In genomic region chr9:120936764-120937122, GRCh38 we compare ENCODE assay signal across 8 cellular contexts. TPM values are rescaled to one million over a fixed set of nuclear protein-coding genes. Genes with fewer than 3 reads are reported as not detected.
DNase-seq lines count a peak whose midpoint lies in the region; ATAC-seq and TF ChIP-seq lines count a peak whose summit lies in the region.

No MANE protein-coding gene starts in this region.

- ATAC-seq in upper lobe of left lung (ENCODE audit: low FRiP score in 2 of 2) = no peak
- ATAC-seq in GM18868 (IDR thresholded peaks at IDR 0.05; ENCODE audit: unreplicated experiment) = no peak

- H3K27ac Mint-ChIP-seq in activated naive CD4-positive, alpha-beta T cell treated with anti-CD3 and anti-CD28 coated beads, Interleukin-2, amount 50 U/mL, for 24 hours = peak overlapping the region; percentile 96
- H3K27ac Mint-ChIP-seq in activated T-helper 2 cell treated with anti-CD3 and anti-CD28 coated beads, Interferon-gamma antibody, Interleukin-2, Interleukin-4, amounts not matched to agents 10 μg/mL and 5 μg/mL and 100 μg/mL, durations not matched to agents 14 hours and 24 hours and 36 hours = peak overlapping the region; percentile 80

- TF ChIP-seq EP300 in upper lobe of left lung (IDR thresholded peaks at IDR 0.05) = no peak

- DNase-seq in activated naive CD4-positive, alpha-beta T cell (lab: John Stamatoyannopoulos, UW) = no peak
- no peak for DNase-seq in activated T-helper 2 cell treated with anti-CD3 and anti-CD28 coated beads, Interferon-gamma antibody, Interleukin-2, Interleukin-4, amounts not matched to agents 10 μg/mL and 5 μg/mL and 100 μg/mL, durations not matched to agents 14 hours and 24 hours and 36 hours (ENCODE audit: low spot score)
- DNase-seq in upper lobe of left lung = no peak
- DNase-seq in NCI-H1694 (lab: John Stamatoyannopoulos, UW) = no peak
- no peak for DNase-seq in MG63

- no peaks in the 10 kb centered on the region for H3K9me3 Mint-ChIP-seq in activated naive CD4-positive, alpha-beta T cell treated with anti-CD3 and anti-CD28 coated beads, Interleukin-2, amount 50 U/mL, for 24 hours
- H3K9me3 Mint-ChIP-seq in activated T-helper 2 cell treated with anti-CD3 and anti-CD28 coated beads, Interferon-gamma antibody, Interleukin-2, Interleukin-4, amounts not matched to agents 10 μg/mL and 5 μg/mL and 100 μg/mL, durations not matched to agents 14 hours and 24 hours and 36 hours = no peaks in the 10 kb centered on the region

- peak in 1 of 6 experiments; percentile 15 for TF ChIP-seq CTCF in upper lobe of left lung (IDR thresholded peaks at IDR 0.05)

- peaks cover 57% of the 10 kb centered on the region for H3K4me1 Mint-ChIP-seq in activated naive CD4-positive, alpha-beta T cell treated with anti-CD3 and anti-CD28 coated beads, Interleukin-2, amount 50 U/mL, for 24 hours
- peaks cover 50% of the 10 kb centered on the region for H3K4me1 Mint-ChIP-seq in activated T-helper 2 cell treated with anti-CD3 and anti-CD28 coated beads, Interferon-gamma antibody, Interleukin-2, Interleukin-4, amounts not matched to agents 10 μg/mL and 5 μg/mL and 100 μg/mL, durations not matched to agents 14 hours and 24 hours and 36 hours (ENCODE audit: low read depth)

- 0% methylated on average over 1 of the region's 2 CpGs; no CpG with 5 or more reads in 1 of the 2 experiments for WGBS in mesodermal cell (ENCODE audit: insufficient coverage in 2 of 2), 2 experiments
- WGBS in upper lobe of left lung, 2 donors = 47 to 63% methylated on average over 2 of the region's 2 CpGs

- intact Hi-C loops in activated T-helper 2 cell treated with anti-CD3 and anti-CD28 coated beads, Interferon-gamma antibody, Interleukin-2, Interleukin-4, amounts not matched to agents 10 μg/mL and 5 μg/mL and 100 μg/mL, durations not matched to agents 14 hours and 24 hours and 36 hours (cut with micrococcal nuclease) = loop anchor here (1.0 to 2.0 kb wide), 3 partner anchors 20 to 180 kb away; partner anchors contain the start of gene PSMD5

- H3K36me3 Mint-ChIP-seq in activated naive CD4-positive, alpha-beta T cell treated with anti-CD3 and anti-CD28 coated beads, Interleukin-2, amount 50 U/mL, for 24 hours = no peaks in the 10 kb centered on the region
- H3K36me3 Mint-ChIP-seq in activated T-helper 2 cell treated with anti-CD3 and anti-CD28 coated beads, Interferon-gamma antibody, Interleukin-2, Interleukin-4, amounts not matched to agents 10 μg/mL and 5 μg/mL and 100 μg/mL, durations not matched to agents 14 hours and 24 hours and 36 hours (ENCODE audit: low read depth) = no peaks in the 10 kb centered on the region

- no peak overlapping the region for H3K4me3 ChIP-seq in mesodermal cell (ENCODE audit: extremely low read depth, insufficient read depth, low read length, poor library complexity, severe bottlenecking)
- no peak overlapping the region for H3K4me3 ChIP-seq in upper lobe of left lung
- no peak overlapping the region for H3K4me3 ChIP-seq in MG63

- H3K36me3 ChIP-seq in mesodermal cell (ENCODE audit: control insufficient read depth, insufficient read depth, low read length) (no peaks in the 10 kb centered on the region), upper lobe of left lung (no peaks in the 10 kb centered on the region), MG63 (no peaks in the 10 kb centered on the region)

- H3K4me1 ChIP-seq in mesodermal cell (ENCODE audit: control insufficient read depth, insufficient read depth, low read length, poor library complexity, severe bottlenecking) = peaks cover 55% of the 10 kb centered on the region
- peaks cover 58 to 64% (median 59%) of the 10 kb centered on the region in 4 donors for H3K4me1 ChIP-seq in upper lobe of left lung

- H3K9me3 ChIP-seq in mesodermal cell (ENCODE audit: control insufficient read depth, low read length) (no peaks in the 10 kb centered on the region), upper lobe of left lung (no peaks in the 10 kb centered on the region), MG63 (no peaks in the 10 kb centered on the region)

- H3K27ac ChIP-seq in mesodermal cell (ENCODE audit: low read depth, low read length, severe bottlenecking) (peak overlapping the region; percentile 79), upper lobe of left lung (peak overlapping the region; percentile 6 to 82 (median 54))

- H3K27me3 Mint-ChIP-seq in activated naive CD4-positive, alpha-beta T cell treated with anti-CD3 and anti-CD28 coated beads, Interleukin-2, amount 50 U/mL, for 24 hours = no peaks in the 10 kb centered on the region
- H3K27me3 Mint-ChIP-seq in activated T-helper 2 cell treated with anti-CD3 and anti-CD28 coated beads, Interferon-gamma antibody, Interleukin-2, Interleukin-4, amounts not matched to agents 10 μg/mL and 5 μg/mL and 100 μg/mL, durations not matched to agents 14 hours and 24 hours and 36 hours (ENCODE audit: low read depth) = peaks cover 5% of the 10 kb centered on the region

- H3K27me3 ChIP-seq in upper lobe of left lung = no peaks in the 10 kb centered on the region
- H3K27me3 ChIP-seq in MG63 = no peaks in the 10 kb centered on the region

- no peak for TF ChIP-seq POLR2A in upper lobe of left lung (IDR thresholded peaks at IDR 0.05)

- peak overlapping the region; percentile 69 for H3K4me3 Mint-ChIP-seq in activated naive CD4-positive, alpha-beta T cell treated with anti-CD3 and anti-CD28 coated beads, Interleukin-2, amount 50 U/mL, for 24 hours
- peak overlapping the region; percentile 52 for H3K4me3 Mint-ChIP-seq in activated T-helper 2 cell treated with anti-CD3 and anti-CD28 coated beads, Interferon-gamma antibody, Interleukin-2, Interleukin-4, amounts not matched to agents 10 μg/mL and 5 μg/mL and 100 μg/mL, durations not matched to agents 14 hours and 24 hours and 36 hours (ENCODE audit: low read depth)

RNA-seq across cellular contexts. Expression of gene TRAF1, which starts 10.1 kb away (rescaled TPM):
- 164 TPM in 2 replicates for total RNA-seq in activated T-helper 2 cell treated with anti-CD3 and anti-CD28 coated beads, Interferon-gamma antibody, Interleukin-2, Interleukin-4, amounts not matched to agents 10 μg/mL and 5 μg/mL and 100 μg/mL, durations not matched to agents 14 hours and 24 hours and 36 hours
- polyA plus RNA-seq in mesodermal cell (2013, experiment 1 of 2) = 2.7 TPM
- polyA plus RNA-seq in mesodermal cell (2013, experiment 2 of 2) = 2.2 TPM
- 10 to 100 TPM in 2 of 6 donors, 1 to 10 TPM in 4; 2.9 to 29.3 (median 6.6) TPM for total RNA-seq in upper lobe of left lung
- total RNA-seq in MG63 (2014; rRNA removed; shearing (Covaris generic); ENCODE audit: low replicate concordance) = 0.67 and 0.79 TPM in 2 replicates

RNA-seq across cellular contexts. Expression of gene PHF19, which starts 59.8 kb away (rescaled TPM):
- 167 and 170 TPM in 2 replicates for total RNA-seq in activated T-helper 2 cell treated with anti-CD3 and anti-CD28 coated beads, Interferon-gamma antibody, Interleukin-2, Interleukin-4, amounts not matched to agents 10 μg/mL and 5 μg/mL and 100 μg/mL, durations not matched to agents 14 hours and 24 hours and 36 hours
- 44.6 TPM for polyA plus RNA-seq in mesodermal cell (2013, experiment 1 of 2)
- 44.1 TPM for polyA plus RNA-seq in mesodermal cell (2013, experiment 2 of 2)
- total RNA-seq in upper lobe of left lung = 10 to 100 TPM in 5 of 6 donors, 1 to 10 TPM in 1; 8.0 to 42.4 (median 19.2) TPM
- total RNA-seq in MG63 (2014; rRNA removed; shearing (Covaris generic); ENCODE audit: low replicate concordance) = 51.5 and 76.6 TPM in 2 replicates
